Comparison of ENCODE assay signal across 29 cellular contexts in genomic region chr5:125467222-125467621, GRCh38.
"Had no signal": no experiment of that assay in that cellular context is flagged by ENCODE, and none has a peak within 500 bp of the region (broad histone marks: within the 10 kb centered on the region; RNA-seq: fewer than 3 reads in every experiment).

No MANE protein-coding gene starts in this region.

- H3K27me3 Mint-ChIP-seq: activated CD4-positive, alpha-beta T cell treated with anti-CD3 and anti-CD28 coated beads, Interleukin-2, amount 10 ng/mL, durations not matched to agents 24 days and 14 days; activated CD8-positive, alpha-beta T cell treated with anti-CD3 and anti-CD28 coated beads for 36 hours; activated naive CD8-positive, alpha-beta T cell treated with anti-CD3 and anti-CD28 coated beads for 36 hours; activated T-helper 17 cell treated with anti-CD3 and anti-CD28 coated beads, Interleukin-2, amount 50 U/mL, for 72 hours; central memory CD8-positive, alpha-beta T cell had no signal

- H3K36me3 Mint-ChIP-seq: activated naive CD8-positive, alpha-beta T cell treated with anti-CD3 and anti-CD28 coated beads for 36 hours had no signal

- H3K9me3 Mint-ChIP-seq: activated CD4-positive, alpha-beta T cell treated with anti-CD3 and anti-CD28 coated beads, Interleukin-2, amount 10 ng/mL, durations not matched to agents 24 days and 14 days; activated CD8-positive, alpha-beta T cell treated with anti-CD3 and anti-CD28 coated beads for 36 hours had no signal

- H3K36me3 ChIP-seq: cardiac muscle cell, SJCRH30, WERI-Rb-1 had no signal

- H3K4me1 Mint-ChIP-seq: activated CD4-positive, alpha-beta T cell treated with anti-CD3 and anti-CD28 coated beads, Interleukin-2, amount 10 ng/mL, durations not matched to agents 24 days and 14 days; activated naive CD8-positive, alpha-beta T cell treated with anti-CD3 and anti-CD28 coated beads for 36 hours; activated T-helper 17 cell treated with anti-CD3 and anti-CD28 coated beads, Interleukin-2, amount 50 U/mL, for 72 hours; central memory CD8-positive, alpha-beta T cell had no signal

- DNase-seq: activated CD4-positive, alpha-beta T cell treated with anti-CD3 and anti-CD28 coated beads, Interleukin-2, amount 10 ng/mL, durations not matched to agents 24 days and 14 days; activated CD4-positive, alpha-beta T cell treated with anti-CD3 and anti-CD28 coated beads, Interleukin-2, amount 50 U/mL, for 4 hours; activated CD8-positive, alpha-beta T cell treated with anti-CD3 and anti-CD28 coated beads for 36 hours; activated effector memory CD4-positive, alpha-beta T cell treated with anti-CD3 and anti-CD28 coated beads, Interleukin-2, amount 50 U/mL, for 16 hours; activated naive CD4-positive, alpha-beta T cell; activated naive CD4-positive, alpha-beta T cell treated with anti-CD3 and anti-CD28 coated beads, Interleukin-2, amount 50 U/mL, for 16 hours; activated naive CD8-positive, alpha-beta T cell treated with anti-CD3 and anti-CD28 coated beads for 36 hours; activated T-cell treated with anti-CD3 and anti-CD28 coated beads, Interleukin-2, amount 50 U/mL, for 1 hour; activated T-cell treated with anti-CD3 and anti-CD28 coated beads, Interleukin-2, amount 50 U/mL, for 72 hours; amniotic stem cell; aorta; NCI-H1092 treated with DMSO at 0.1 percent for 48 hours; NCI-H1417; NCI-H146; NCI-H187; NCI-H2029 treated with DMSO at 0.1 percent for 48 hours; NCI-H226; NCI-H446 treated with DMSO at 0.1 percent for 48 hours; NCI-H524; NK-92 treated with Interleukin-12 subunit alpha and Interleukin-12 subunit beta, amount 100 ng/mL, for 24 hours; PC-3; Right ventricle myocardium superior; SJCRH30; T1000; WERI-Rb-1 had no signal

- H3K27ac Mint-ChIP-seq: activated CD4-positive, alpha-beta T cell treated with anti-CD3 and anti-CD28 coated beads, Interleukin-2, amount 10 ng/mL, durations not matched to agents 24 days and 14 days; activated CD8-positive, alpha-beta T cell treated with anti-CD3 and anti-CD28 coated beads for 36 hours; activated naive CD8-positive, alpha-beta T cell treated with anti-CD3 and anti-CD28 coated beads for 36 hours; activated T-cell treated with anti-CD3 and anti-CD28 coated beads, Interleukin-2, amount 50 U/mL, for 72 hours; activated T-helper 17 cell treated with anti-CD3 and anti-CD28 coated beads, Interleukin-2, amount 50 U/mL, for 72 hours had no signal

- H3K27ac ChIP-seq: cardiac muscle cell, SJCRH30, SK-N-MC, WERI-Rb-1 had no signal

- H3K4me3 ChIP-seq: cardiac muscle cell, SJCRH30, SK-N-MC had no signal

- H3K4me3 Mint-ChIP-seq: activated CD4-positive, alpha-beta T cell treated with anti-CD3 and anti-CD28 coated beads, Interleukin-2, amount 10 ng/mL, durations not matched to agents 24 days and 14 days; activated CD8-positive, alpha-beta T cell treated with anti-CD3 and anti-CD28 coated beads for 36 hours; activated naive CD8-positive, alpha-beta T cell treated with anti-CD3 and anti-CD28 coated beads for 36 hours; activated T-cell treated with anti-CD3 and anti-CD28 coated beads, Interleukin-2, amount 50 U/mL, for 72 hours; activated T-helper 17 cell treated with anti-CD3 and anti-CD28 coated beads, Interleukin-2, amount 50 U/mL, for 72 hours; central memory CD8-positive, alpha-beta T cell had no signal

- H3K27me3 ChIP-seq: cardiac muscle cell, SJCRH30 had no signal

- ATAC-seq: activated CD8-positive, alpha-beta T cell treated with anti-CD3 and anti-CD28 coated beads for 36 hours; activated T-cell treated with anti-CD3 and anti-CD28 coated beads, Interleukin-2, amount 50 U/mL, for 72 hours; activated T-helper 17 cell treated with anti-CD3 and anti-CD28 coated beads, Interleukin-2, amount 50 U/mL, for 72 hours; PC-3 had no signal
